In genomic region chr21:33820371-33820770, GRCh38 we compare ENCODE assay signal across 20 cellular contexts.
"Had no signal": no experiment of that assay in that cellular context is flagged by ENCODE, and none has a peak within 500 bp of the region (broad histone marks: within the 10 kb centered on the region; RNA-seq: fewer than 3 reads in every experiment).

No MANE protein-coding gene starts in this region.

- H3K27me3 ChIP-seq: MG63 had no signal

- DNase-seq: IMR-90, Karpas-422, KG1, MG63, NCI-H1092 treated with DMSO at 0.1 percent for 48 hours, NCI-H1436, NCI-H187, NCI-H2029, NCI-H2081 treated with DMSO at 0.1 percent for 48 hours, NCI-H2171, NCI-H226, NCI-H446, NCI-H510A, NCI-H524 treated with DMSO at 0.1 percent for 48 hours, NCI-H69, NCI-H774, RPMI8226, SHP77, SW 1271 had no signal

- H3K9me3 ChIP-seq: MG63 had no signal

- H3K4me3 ChIP-seq: MG63 had no signal

- ATAC-seq: HepG2 had no signal
